10 cellular contexts compared by ENCODE assay signal in the genomic region with DNA sequence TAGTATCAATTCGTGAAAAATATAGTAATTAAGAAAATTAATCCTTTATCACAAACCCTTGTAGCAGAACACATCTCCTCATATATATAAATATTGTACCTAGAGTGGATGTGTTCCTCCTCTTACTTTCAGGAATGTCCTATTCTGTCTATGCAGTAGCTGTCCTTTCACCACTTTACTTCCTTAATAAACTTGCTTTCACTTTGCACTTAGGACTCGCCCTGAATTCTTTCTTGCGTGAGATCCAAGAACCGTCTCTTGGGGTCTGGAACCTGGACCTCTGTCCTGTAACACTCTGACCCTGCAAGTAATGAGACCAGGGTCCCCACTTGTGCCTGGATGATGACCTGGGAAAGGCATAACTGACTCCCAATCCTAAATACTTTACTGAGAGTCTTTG.
DNase-seq lines count a peak whose midpoint lies in the region; ATAC-seq and TF ChIP-seq lines count a peak whose summit lies in the region.
"Had no signal": no experiment of that assay in that cellular context is flagged by ENCODE, and none has a peak within 500 bp of the region (broad histone marks: within the 10 kb centered on the region; RNA-seq: fewer than 3 reads in every experiment).

No MANE protein-coding gene starts in this region.

- peak overlapping the region; percentile 70; the same call in 1 of the 2 replicates for H3K9ac ChIP-seq in BLaER1

- H3K36me3 Mint-ChIP-seq in osteocyte (ENCODE audit: unreplicated experiment): no peaks in the 10 kb centered on the region

- TF ChIP-seq CTCF in heart left ventricle (IDR thresholded peaks at IDR 0.05) (no peak), osteocyte (IDR thresholded peaks at IDR 0.05) (no peak)

- H3K27me3 Mint-ChIP-seq in osteocyte (ENCODE audit: unreplicated experiment): no peaks in the 10 kb centered on the region
- H3K27me3 Mint-ChIP-seq: central memory CD8-positive, alpha-beta T cell had no signal

- intact Hi-C loops in heart left ventricle (cut with DNase I): no loop called here

- H3K27ac ChIP-seq in BLaER1 (peak overlapping the region; percentile 70), heart left ventricle (peak overlapping the region in 7 of 12 donors; percentile 12 to 59 (median 32))

- no peak for TF ChIP-seq POLR2A in heart left ventricle (IDR thresholded peaks at IDR 0.05)

- H4K20me1 ChIP-seq in BLaER1: 0 out of 2 replicates have a peak, but pooled peaks cover 15% of the 10 kb centered on the region

- H3K9me3 ChIP-seq in BLaER1: no peaks in the 10 kb centered on the region
- no peaks in the 10 kb centered on the region for H3K9me3 ChIP-seq in heart left ventricle

- H3K4me1 ChIP-seq in BLaER1 (peaks cover 22% of the 10 kb centered on the region), heart left ventricle (peaks cover 0 to 53% (median 25%) of the 10 kb centered on the region in 12 donors)

- peak in 2 of 4 donors; percentile 24 to 49 for ATAC-seq in heart left ventricle
- ATAC-seq in HG03342 (IDR thresholded peaks at IDR 0.05; ENCODE audit: unreplicated experiment): no peak

- H3K27me3 ChIP-seq in BLaER1: no peaks in the 10 kb centered on the region
- H3K27me3 ChIP-seq in heart left ventricle: no peaks in the 10 kb centered on the region

- H3K4me3 ChIP-seq in BLaER1: peak overlapping the region; percentile 45; the same call in 1 of the 2 replicates
- H3K4me3 ChIP-seq in heart left ventricle: peak overlapping the region in 9 of 12 donors; percentile 18 to 47 (median 33)

- peaks cover 14% of the 10 kb centered on the region for H3K4me1 Mint-ChIP-seq in osteocyte (ENCODE audit: unreplicated experiment)

- no peak overlapping the region for H3K4me3 Mint-ChIP-seq in osteocyte (ENCODE audit: unreplicated experiment)
- H3K4me3 Mint-ChIP-seq: central memory CD8-positive, alpha-beta T cell had no signal

- H3K9me3 Mint-ChIP-seq in osteocyte (ENCODE audit: unreplicated experiment): peaks cover 4% of the 10 kb centered on the region
- H3K9me3 Mint-ChIP-seq: central memory CD8-positive, alpha-beta T cell had no signal

- DNase-seq in OCI-M1 (lab: John Stamatoyannopoulos, UW) (peak; percentile 90), heart left ventricle (no peak), osteocyte (ENCODE audit: extremely low spot score, unreplicated experiment) (no peak), NCI-H1092 treated with DMSO at 0.1 percent for 48 hours (lab: John Stamatoyannopoulos, UW) (no peak), NCI-H2196 treated with DMSO at 0.1 percent for 48 hours (lab: John Stamatoyannopoulos, UW; ENCODE audit: unreplicated experiment) (no peak)
- DNase-seq in stimulated activated CD4-positive, alpha-beta T cell treated with anti-CD3 and anti-CD28 coated beads, Interleukin-15, amount 100 ng/mL, for 24 hours: no peak
- DNase-seq: stimulated activated CD8-positive, alpha-beta memory T cell treated with anti-CD3 and anti-CD28 coated beads, Interleukin-4, amount 100 ng/mL, for 48 hours had no signal

- no peaks in the 10 kb centered on the region for H3K36me3 ChIP-seq in BLaER1
- no peaks in the 10 kb centered on the region for H3K36me3 ChIP-seq in heart left ventricle

- H3K4me2 ChIP-seq in BLaER1: peak overlapping the region; percentile 77

- peak overlapping the region; percentile 57 for H3K27ac Mint-ChIP-seq in osteocyte (ENCODE audit: unreplicated experiment)

- WGBS in heart left ventricle, 4 donors: 15 to 19% (median 17%) methylated on average over 4 of the region's 4 CpGs
